ENCODE assay signal across 13 cellular contexts in the genomic region with DNA sequence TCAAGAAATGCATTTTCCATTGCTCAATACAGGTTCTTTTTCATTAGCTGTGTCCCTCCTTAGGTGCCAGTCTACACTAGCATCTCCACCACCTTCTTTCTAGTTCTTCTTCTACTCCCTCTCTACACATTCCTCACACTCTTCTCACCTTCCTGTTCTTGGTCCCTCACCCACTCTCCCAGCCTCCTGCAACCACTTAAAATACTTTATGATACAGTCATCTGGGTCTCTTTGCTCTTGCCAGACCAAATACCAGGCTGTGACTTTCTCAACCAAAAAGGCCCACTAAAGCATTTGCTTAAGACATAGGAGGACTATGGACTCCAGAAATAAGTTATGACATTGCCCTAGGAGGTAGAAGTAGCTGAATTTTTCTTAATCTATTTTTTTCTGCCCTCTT. TPM values are rescaled to one million over a fixed set of nuclear protein-coding genes. Genes with fewer than 3 reads are reported as not detected.
A peak's percentile ranks its signal among the peaks of the same experiment; 100 is the strongest.
DNase-seq lines count a peak whose midpoint lies in the region; ATAC-seq and TF ChIP-seq lines count a peak whose summit lies in the region.
"Had no signal": no experiment of that assay in that cellular context is flagged by ENCODE, and none has a peak within 500 bp of the region (broad histone marks: within the 10 kb centered on the region; RNA-seq: fewer than 3 reads in every experiment).

No MANE protein-coding gene starts in this region.

- DNase-seq in ELR (ENCODE audit: low read depth) (peak; percentile 91), RPMI7951 (ENCODE audit: low read depth) (peak; percentile 56), fibroblast of pulmonary artery (ENCODE audit: low read depth) (peak; percentile 83), osteoblast (ENCODE audit: insufficient read length, low spot score, missing footprints) (peak; percentile 91), esophagus squamous epithelium (lab: John Stamatoyannopoulos, UW) (no peak)
- no peak for DNase-seq in CD4-positive, alpha-beta memory T cell
- DNase-seq in naive thymus-derived CD4-positive, alpha-beta T cell, result no peak
- DNase-seq: activated CD8-positive, alpha-beta T cell treated with anti-CD3 and anti-CD28 coated beads, Interleukin-2, amount 10 ng/mL, durations not matched to agents 7 days and 5 days; activated naive CD8-positive, alpha-beta T cell treated with anti-CD3 and anti-CD28 coated beads for 36 hours; DMS153; ovary; stimulated activated CD4-positive, alpha-beta T cell treated with anti-CD3 and anti-CD28 coated beads, Interleukin-4, amount 100 ng/mL, for 4 hours had no signal

- peak overlapping the region in 1 of 7 donors; percentile 47 for H3K27ac Mint-ChIP-seq in CD4-positive, alpha-beta memory T cell
- H3K27ac Mint-ChIP-seq in naive thymus-derived CD4-positive, alpha-beta T cell, result no peak overlapping the region
- H3K27ac Mint-ChIP-seq: activated CD8-positive, alpha-beta T cell treated with anti-CD3 and anti-CD28 coated beads, Interleukin-2, amount 10 ng/mL, durations not matched to agents 7 days and 5 days; activated naive CD8-positive, alpha-beta T cell treated with anti-CD3 and anti-CD28 coated beads for 36 hours had no signal

- TF ChIP-seq CTCF in fibroblast of pulmonary artery (IDR thresholded peaks at IDR 0.05; ENCODE audit: low read length, missing control alignments) (no peak), osteoblast (IDR thresholded peaks at IDR 0.05; ENCODE audit: extremely low read depth, low read depth, low read length) (no peak), esophagus squamous epithelium (IDR thresholded peaks at IDR 0.05) (no peak)

- H3K4me1 ChIP-seq in osteoblast (ENCODE audit: insufficient read depth, low read length) (peaks cover 25% of the 10 kb centered on the region), esophagus squamous epithelium (peaks cover 0 to 7% (median 4%) of the 10 kb centered on the region in 3 donors)
- H3K4me1 ChIP-seq in CD4-positive, alpha-beta memory T cell (ENCODE audit: insufficient read depth, low read length), result no peaks in the 10 kb centered on the region
- no peaks in the 10 kb centered on the region for H3K4me1 ChIP-seq in naive thymus-derived CD4-positive, alpha-beta T cell (ENCODE audit: control insufficient read depth in 2 of 2, insufficient read depth in 2 of 2, low read length in 2 of 2)

- no peaks in the 10 kb centered on the region for H3K9me3 Mint-ChIP-seq in CD4-positive, alpha-beta memory T cell
- H3K9me3 Mint-ChIP-seq in naive thymus-derived CD4-positive, alpha-beta T cell, result no peaks in the 10 kb centered on the region
- H3K9me3 Mint-ChIP-seq: activated naive CD8-positive, alpha-beta T cell treated with anti-CD3 and anti-CD28 coated beads for 36 hours had no signal

- H3K27me3 ChIP-seq in osteoblast (ENCODE audit: insufficient read depth, low read length) (no peaks in the 10 kb centered on the region), esophagus squamous epithelium (no peaks in the 10 kb centered on the region)
- H3K27me3 ChIP-seq in CD4-positive, alpha-beta memory T cell (ENCODE audit: insufficient read depth, low read length), result no peaks in the 10 kb centered on the region
- H3K27me3 ChIP-seq in naive thymus-derived CD4-positive, alpha-beta T cell (ENCODE audit: control insufficient read depth in 2 of 2, insufficient read depth in 2 of 2, low read length in 2 of 2), result no peaks in the 10 kb centered on the region
- H3K27me3 ChIP-seq: ovary had no signal

- H3K4me3 ChIP-seq in fibroblast of pulmonary artery (replicated peaks; ENCODE audit: low read depth, low read length) (no peak overlapping the region), osteoblast (ENCODE audit: insufficient read depth, low read length) (no peak overlapping the region), esophagus squamous epithelium (no peak overlapping the region)
- no peak overlapping the region for H3K4me3 ChIP-seq in CD4-positive, alpha-beta memory T cell (ENCODE audit: low read length in 2 of 2)
- H3K4me3 ChIP-seq in naive thymus-derived CD4-positive, alpha-beta T cell (ENCODE audit: low read length), result no peak overlapping the region
- H3K4me3 ChIP-seq: ovary had no signal

- H4K20me1 ChIP-seq in osteoblast (ENCODE audit: insufficient read depth, low read length), result no peaks in the 10 kb centered on the region

- CTCF ChIA-PET in CD4-positive, alpha-beta memory T cell (lab: Charles Lee; ENCODE audit: partially characterized antibody), result no interaction called here
- CTCF ChIA-PET in naive thymus-derived CD4-positive, alpha-beta T cell (lab: Charles Lee), result no interaction called here

- H3K36me3 ChIP-seq in osteoblast (ENCODE audit: insufficient read depth, low read length) (no peaks in the 10 kb centered on the region), esophagus squamous epithelium (no peaks in the 10 kb centered on the region)
- no peaks in the 10 kb centered on the region for H3K36me3 ChIP-seq in CD4-positive, alpha-beta memory T cell (ENCODE audit: insufficient read depth, low read length)
- no peaks in the 10 kb centered on the region for H3K36me3 ChIP-seq in naive thymus-derived CD4-positive, alpha-beta T cell (ENCODE audit: control insufficient read depth in 2 of 3, insufficient read depth in 3 of 3, low read length in 3 of 3)
- H3K36me3 ChIP-seq: ovary had no signal

- POLR2A ChIA-PET in CD4-positive, alpha-beta memory T cell (lab: Charles Lee; ENCODE audit: partially characterized antibody), result no interaction called here
- POLR2A ChIA-PET in naive thymus-derived CD4-positive, alpha-beta T cell (lab: Charles Lee), result no interaction called here

- peaks cover 0 to 6% (median under 1%) of the 10 kb centered on the region in 4 donors for H3K4me1 Mint-ChIP-seq in CD4-positive, alpha-beta memory T cell
- H3K4me1 Mint-ChIP-seq in naive thymus-derived CD4-positive, alpha-beta T cell, result peaks cover 0 to 3% (median 2%) of the 10 kb centered on the region in 7 donors

- no peak for ATAC-seq in GM18861 (IDR thresholded peaks at IDR 0.05; ENCODE audit: unreplicated experiment)
- ATAC-seq in naive thymus-derived CD4-positive, alpha-beta T cell, result no peak
- ATAC-seq: activated CD8-positive, alpha-beta T cell treated with anti-CD3 and anti-CD28 coated beads, Interleukin-2, amount 10 ng/mL, durations not matched to agents 7 days and 5 days had no signal

- H3K9me3 ChIP-seq in osteoblast (ENCODE audit: low read depth, low read length) (no peaks in the 10 kb centered on the region), esophagus squamous epithelium (no peaks in the 10 kb centered on the region)
- no peaks in the 10 kb centered on the region for H3K9me3 ChIP-seq in CD4-positive, alpha-beta memory T cell (ENCODE audit: control insufficient read depth in 1 of 2, low read length in 2 of 2)
- H3K9me3 ChIP-seq in naive thymus-derived CD4-positive, alpha-beta T cell (ENCODE audit: control insufficient read depth in 2 of 3, low read length in 3 of 3), result no peaks in the 10 kb centered on the region
- H3K9me3 ChIP-seq: ovary had no signal

- H3K4me3 Mint-ChIP-seq in CD4-positive, alpha-beta memory T cell, result no peak overlapping the region
- H3K4me3 Mint-ChIP-seq in naive thymus-derived CD4-positive, alpha-beta T cell, result no peak overlapping the region
- H3K4me3 Mint-ChIP-seq: activated CD8-positive, alpha-beta T cell treated with anti-CD3 and anti-CD28 coated beads, Interleukin-2, amount 10 ng/mL, durations not matched to agents 7 days and 5 days; activated naive CD8-positive, alpha-beta T cell treated with anti-CD3 and anti-CD28 coated beads for 36 hours had no signal

- no peaks in the 10 kb centered on the region for H3K36me3 Mint-ChIP-seq in CD4-positive, alpha-beta memory T cell
- no peaks in the 10 kb centered on the region for H3K36me3 Mint-ChIP-seq in naive thymus-derived CD4-positive, alpha-beta T cell
- H3K36me3 Mint-ChIP-seq: activated naive CD8-positive, alpha-beta T cell treated with anti-CD3 and anti-CD28 coated beads for 36 hours had no signal

- H2AFZ ChIP-seq in osteoblast (ENCODE audit: low read length), result no peak overlapping the region

- H3K27ac ChIP-seq in osteoblast (ENCODE audit: low read depth, low read length) (peak overlapping the region; percentile 67), esophagus squamous epithelium (no peak overlapping the region)
- no peak overlapping the region for H3K27ac ChIP-seq in CD4-positive, alpha-beta memory T cell (ENCODE audit: low read depth, low read length)
- H3K27ac ChIP-seq in naive thymus-derived CD4-positive, alpha-beta T cell (ENCODE audit: low read depth, low read length), result no peak overlapping the region
- H3K27ac ChIP-seq: ovary had no signal

- H3K27me3 Mint-ChIP-seq in CD4-positive, alpha-beta memory T cell, result peaks cover 14% of the 10 kb centered on the region in 2 donors
- peaks cover 0 to 60% (median 12%) of the 10 kb centered on the region in 5 donors for H3K27me3 Mint-ChIP-seq in naive thymus-derived CD4-positive, alpha-beta T cell

- intact Hi-C loops in esophagus squamous epithelium (cut with DNase I), result no loop called here
- intact Hi-C loops in CD4-positive, alpha-beta memory T cell (cut with micrococcal nuclease), result no loop called here
- intact Hi-C loops in naive thymus-derived CD4-positive, alpha-beta T cell (cut with micrococcal nuclease), result no loop called here

- peak overlapping the region; percentile 62 for H3K4me2 ChIP-seq in osteoblast (ENCODE audit: insufficient read depth, low read length)

- H3K79me2 ChIP-seq in osteoblast (ENCODE audit: insufficient read depth, low read length), result no peaks in the 10 kb centered on the region

- TF ChIP-seq POLR2A in esophagus squamous epithelium (IDR thresholded peaks at IDR 0.05), result no peak

RNA-seq across cellular contexts. Expression of a gene that starts 35.1 kb away (rescaled TPM):
- 4.7 and 4.9 TPM in 2 replicates for total RNA-seq in RPMI7951 (2014; rRNA removed; shearing (Covaris generic))
- 7.2 and 7.4 TPM in 2 replicates for total RNA-seq in osteoblast
- total RNA-seq in esophagus squamous epithelium, result 1 to 10 TPM; 2.7 to 3.8 (median 2.9) TPM
- total RNA-seq in CD4-positive, alpha-beta memory T cell, result 10 to 100 TPM; 11.7 to 12.3 TPM
- polyA plus RNA-seq in CD4-positive, alpha-beta memory T cell, result 1 to 10 TPM; 2.9 to 3.5 TPM
- total RNA-seq in naive thymus-derived CD4-positive, alpha-beta T cell, result 10 to 100 TPM in 2 of 5 experiments, 1 to 10 TPM in 3; 4.0 to 11.4 (median 7.0) TPM
- 1 to 10 TPM; 4.1 to 5.0 TPM for polyA plus RNA-seq in naive thymus-derived CD4-positive, alpha-beta T cell

RNA-seq across cellular contexts. Expression of a gene that starts 42.6 kb away (rescaled TPM):
- 0.60 and 0.88 TPM in 2 replicates for total RNA-seq in RPMI7951 (2014; rRNA removed; shearing (Covaris generic))
- total RNA-seq in osteoblast (not detected in 2 replicates), esophagus squamous epithelium (under 1 TPM in 2 of 4 donors, not detected in 2; 0.92 to 0.99 TPM)
- not detected for total RNA-seq in CD4-positive, alpha-beta memory T cell
- polyA plus RNA-seq in CD4-positive, alpha-beta memory T cell, result not detected
- total RNA-seq in naive thymus-derived CD4-positive, alpha-beta T cell, result not detected
- not detected for polyA plus RNA-seq in naive thymus-derived CD4-positive, alpha-beta T cell
- total RNA-seq: activated CD8-positive, alpha-beta T cell treated with anti-CD3 and anti-CD28 coated beads, Interleukin-2, amount 10 ng/mL, durations not matched to agents 7 days and 5 days; activated naive CD8-positive, alpha-beta T cell treated with anti-CD3 and anti-CD28 coated beads for 36 hours; ovary had no signal
- polyA plus RNA-seq: ovary had no signal

RNA-seq across cellular contexts. Expression of a gene that starts 51.2 kb away (rescaled TPM):
- not detected in 2 replicates for total RNA-seq in RPMI7951 (2014; rRNA removed; shearing (Covaris generic))
- total RNA-seq in osteoblast (under 0.01 TPM in 2 replicates), esophagus squamous epithelium (10 to 100 TPM in 1 of 4 donors, 1 to 10 TPM in 3; 4.2 to 12.0 (median 8.8) TPM)
- not detected for total RNA-seq in CD4-positive, alpha-beta memory T cell
- not detected for polyA plus RNA-seq in CD4-positive, alpha-beta memory T cell
- total RNA-seq in naive thymus-derived CD4-positive, alpha-beta T cell, result under 1 TPM in 1 of 5 experiments, not detected in 4; 0.12 TPM
- under 1 TPM in 1 of 2 donors, not detected in 1; 0.12 TPM for polyA plus RNA-seq in naive thymus-derived CD4-positive, alpha-beta T cell
- total RNA-seq: activated CD8-positive, alpha-beta T cell treated with anti-CD3 and anti-CD28 coated beads, Interleukin-2, amount 10 ng/mL, durations not matched to agents 7 days and 5 days had no signal

Comparison
In these comparisons a context has a peak if more than half of its experiments do, and no peak if none do; other contexts are left out.
1. DNase-seq: peak in ELR (single experiment), RPMI7951 (single experiment), fibroblast of pulmonary artery (single experiment) and osteoblast (single experiment); none in esophagus squamous epithelium (single experiment), CD4-positive, alpha-beta memory T cell (0 of 5) and naive thymus-derived CD4-positive, alpha-beta T cell (0 of 9).